1 cellular context compared by ENCODE assay signal in genomic region chr19:50476943-50477264, GRCh38.
A peak's percentile ranks its signal among the peaks of the same experiment; 100 is the strongest.
TF ChIP-seq lines count a peak whose summit lies in the region.

No MANE protein-coding gene starts in this region.

TF ChIP-seq in HEK293, 187 proteins besides CTCF, POLR2A, EP300 and RAD21 (continued from another document):
- TF ChIP-seq SP7 (tag by site-specific recombination; IDR thresholded peaks at IDR 0.05) (peak; percentile 14; the same call in 1 of the 2 replicates), KLF10 (tag by site-specific recombination; IDR thresholded peaks at IDR 0.05) (peak; percentile 74), BCL11B (tag by site-specific recombination; IDR thresholded peaks at IDR 0.05; ENCODE audit: low read depth) (peak; percentile 29; the same call in 1 of the 2 replicates), ZEB2 (tag by site-specific recombination; IDR thresholded peaks at IDR 0.05) (0 out of 2 replicates have a peak, but pooled peaks have one; percentile 39)
